In the genomic region with DNA sequence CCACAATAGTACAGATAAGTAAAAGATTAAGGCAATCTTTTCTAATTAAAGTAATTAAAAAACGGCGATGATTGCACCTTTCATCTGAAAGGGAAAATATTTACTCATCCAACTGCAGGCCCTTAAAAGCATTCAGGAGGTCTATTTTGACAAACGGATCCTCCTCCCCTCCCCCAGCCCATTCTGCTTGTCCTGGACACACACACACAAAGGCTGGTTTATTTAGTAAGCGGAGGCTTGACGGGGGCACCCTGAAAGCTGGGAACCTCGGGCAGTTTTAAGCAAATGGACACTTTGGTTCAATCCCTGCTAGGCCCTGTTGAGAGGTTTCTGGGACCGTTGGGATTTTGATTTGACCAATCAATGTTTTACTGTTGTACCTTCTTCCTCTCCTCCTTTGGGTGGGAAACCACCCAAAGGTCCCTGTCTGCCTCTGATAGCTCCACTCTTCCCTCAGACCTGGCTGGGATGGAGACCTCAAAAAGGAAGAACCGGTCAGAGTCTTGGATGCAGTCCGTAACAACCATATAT, we compare ENCODE assay signal across 10 cellular contexts.
DNase-seq lines count a peak whose midpoint lies in the region; ATAC-seq and TF ChIP-seq lines count a peak whose summit lies in the region.
"Had no signal": no experiment of that assay in that cellular context is flagged by ENCODE, and none has a peak within 500 bp of the region (broad histone marks: within the 10 kb centered on the region; RNA-seq: fewer than 3 reads in every experiment).

No MANE protein-coding gene starts in this region.

- H3K27me3 Mint-ChIP-seq in endodermal cell (ENCODE audit: insufficient read depth) (no peaks in the 10 kb centered on the region), nephron progenitor cell (ENCODE audit: low read depth, poor library complexity) (no peaks in the 10 kb centered on the region)
- no peaks in the 10 kb centered on the region for H3K27me3 Mint-ChIP-seq in activated CD4-positive, alpha-beta T cell treated with anti-CD3 and anti-CD28 coated beads, Interleukin-2, amount 10 ng/mL, durations not matched to agents 24 days and 14 days

- peak overlapping the region; percentile 21 for H3K27ac ChIP-seq in cardiac muscle cell
- peak overlapping the region; percentile 53 for H3K27ac ChIP-seq in endodermal cell (ENCODE audit: low read depth, low read length)
- peak overlapping the region; percentile 16 to 53 for H3K27ac ChIP-seq in aorta (ENCODE audit: low read depth in 1 of 2, low read length in 2 of 2)

- H3K27me3 ChIP-seq in cardiac muscle cell (no peaks in the 10 kb centered on the region), endodermal cell (ENCODE audit: control insufficient read depth, insufficient read depth, low read length, poor library complexity, severe bottlenecking) (no peaks in the 10 kb centered on the region), aorta (ENCODE audit: control insufficient read depth in 1 of 2, insufficient read depth in 2 of 2, low read length in 1 of 2) (no peaks in the 10 kb centered on the region)

- peak overlapping the region; percentile 38 for H3K4me3 Mint-ChIP-seq in endodermal cell
- H3K4me3 Mint-ChIP-seq in nephron progenitor cell: peak overlapping the region; percentile 58
- H3K4me3 Mint-ChIP-seq in activated CD4-positive, alpha-beta T cell treated with anti-CD3 and anti-CD28 coated beads, Interleukin-2, amount 10 ng/mL, durations not matched to agents 24 days and 14 days: no peak overlapping the region
- H3K4me3 Mint-ChIP-seq in stimulated activated effector memory CD8-positive, alpha-beta T cell treated with anti-CD3 and anti-CD28 coated beads, Interleukin-12 subunit alpha, Interleukin-12 subunit beta, amount 100 ng/mL, for 72 hours: no peak overlapping the region

- H3K4me1 ChIP-seq in cardiac muscle cell (ENCODE audit: low read depth) (peaks cover 53% of the 10 kb centered on the region), endodermal cell (ENCODE audit: control insufficient read depth, insufficient read depth, low read length) (peaks cover 66% of the 10 kb centered on the region), aorta (ENCODE audit: control insufficient read depth in 1 of 2, insufficient read depth in 2 of 2, low read length in 2 of 2) (peaks cover 0 to 5% of the 10 kb centered on the region in 2 donors)

- TF ChIP-seq CTCF in cardiac muscle cell (IDR thresholded peaks at IDR 0.05; ENCODE audit: low read depth, low read length) (no peak), endodermal cell (conservative IDR thresholded peaks at IDR 0.05) (no peak), nephron progenitor cell (IDR thresholded peaks at IDR 0.05) (no peak)

- H3K4me1 Mint-ChIP-seq in endodermal cell (peaks cover 87% of the 10 kb centered on the region), nephron progenitor cell (peaks cover 98% of the 10 kb centered on the region)
- no peaks in the 10 kb centered on the region for H3K4me1 Mint-ChIP-seq in activated CD4-positive, alpha-beta T cell treated with anti-CD3 and anti-CD28 coated beads, Interleukin-2, amount 10 ng/mL, durations not matched to agents 24 days and 14 days
- no peaks in the 10 kb centered on the region for H3K4me1 Mint-ChIP-seq in stimulated activated effector memory CD8-positive, alpha-beta T cell treated with anti-CD3 and anti-CD28 coated beads, Interleukin-12 subunit alpha, Interleukin-12 subunit beta, amount 100 ng/mL, for 72 hours

- WGBS in endodermal cell (ENCODE audit: insufficient coverage in 1 of 2, insufficient read length in 1 of 2), 2 experiments: 60 to 63% methylated on average over 5 to 9 of the region's 9 CpGs
- WGBS in aorta, 2 donors: 46 to 48% methylated on average over 9 of the region's 9 CpGs

- ATAC-seq in left ventricle myocardium superior (no peak), aorta (ENCODE audit: low FRiP score) (no peak)
- no peak for ATAC-seq in stimulated activated effector memory CD8-positive, alpha-beta T cell treated with anti-CD3 and anti-CD28 coated beads, Interleukin-12 subunit alpha, Interleukin-12 subunit beta, amount 100 ng/mL, for 72 hours

- peak overlapping the region; percentile 23 for H3K9ac ChIP-seq in endodermal cell (ENCODE audit: extremely low read depth, low read length, poor library complexity, severe bottlenecking)

- H3K36me3 Mint-ChIP-seq in endodermal cell (ENCODE audit: low read depth) (no peaks in the 10 kb centered on the region), nephron progenitor cell (ENCODE audit: low read depth) (no peaks in the 10 kb centered on the region)
- H3K36me3 Mint-ChIP-seq in activated CD4-positive, alpha-beta T cell treated with anti-CD3 and anti-CD28 coated beads, Interleukin-2, amount 10 ng/mL, durations not matched to agents 24 days and 14 days (ENCODE audit: low read depth): no peaks in the 10 kb centered on the region
- H3K36me3 Mint-ChIP-seq in stimulated activated effector memory CD8-positive, alpha-beta T cell treated with anti-CD3 and anti-CD28 coated beads, Interleukin-12 subunit alpha, Interleukin-12 subunit beta, amount 100 ng/mL, for 72 hours: no peaks in the 10 kb centered on the region

- peak overlapping the region; percentile 98 for H3K27ac Mint-ChIP-seq in endodermal cell
- H3K27ac Mint-ChIP-seq in nephron progenitor cell: peak overlapping the region; percentile 98
- H3K27ac Mint-ChIP-seq in activated CD4-positive, alpha-beta T cell treated with anti-CD3 and anti-CD28 coated beads, Interleukin-2, amount 10 ng/mL, durations not matched to agents 24 days and 14 days: no peak overlapping the region
- no peak overlapping the region for H3K27ac Mint-ChIP-seq in stimulated activated effector memory CD8-positive, alpha-beta T cell treated with anti-CD3 and anti-CD28 coated beads, Interleukin-12 subunit alpha, Interleukin-12 subunit beta, amount 100 ng/mL, for 72 hours

- H3K9me3 ChIP-seq in cardiac muscle cell (ENCODE audit: low read depth): no peaks in the 10 kb centered on the region
- H3K9me3 ChIP-seq in endodermal cell (ENCODE audit: control insufficient read depth, low read length): no peaks in the 10 kb centered on the region
- H3K9me3 ChIP-seq in aorta (ENCODE audit: control insufficient read depth, low read length): no peaks in the 10 kb centered on the region

- intact Hi-C loops in left ventricle myocardium superior (cut with micrococcal nuclease): no loop called here
- intact Hi-C loops in aorta (cut with DNase I): loop anchor here in 1 of 2 donors (5.0 kb wide), 1 partner anchor 51 kb away; no protein-coding TSS in a partner anchor
- intact Hi-C loops in activated CD4-positive, alpha-beta T cell treated with anti-CD3 and anti-CD28 coated beads, Interleukin-2, amount 10 ng/mL, durations not matched to agents 24 days and 14 days (cut with micrococcal nuclease): loop anchor here (10.0 kb wide), 1 partner anchor 73 kb away; no protein-coding TSS in a partner anchor

- no peaks in the 10 kb centered on the region for H3K9me3 Mint-ChIP-seq in endodermal cell
- H3K9me3 Mint-ChIP-seq in nephron progenitor cell: no peaks in the 10 kb centered on the region
- no peaks in the 10 kb centered on the region for H3K9me3 Mint-ChIP-seq in activated CD4-positive, alpha-beta T cell treated with anti-CD3 and anti-CD28 coated beads, Interleukin-2, amount 10 ng/mL, durations not matched to agents 24 days and 14 days
- no peaks in the 10 kb centered on the region for H3K9me3 Mint-ChIP-seq in stimulated activated effector memory CD8-positive, alpha-beta T cell treated with anti-CD3 and anti-CD28 coated beads, Interleukin-12 subunit alpha, Interleukin-12 subunit beta, amount 100 ng/mL, for 72 hours

- DNase-seq in cardiac muscle cell (ENCODE audit: low read depth in 1 of 2, low spot score in 1 of 2): no peak
- no peak for DNase-seq in left ventricle myocardium superior
- DNase-seq in endodermal cell: no peak
- peak; percentile 42 for DNase-seq in nephron progenitor cell
- DNase-seq in aorta: peak in 1 of 2 donors; percentile 15
- DNase-seq in activated CD4-positive, alpha-beta T cell treated with anti-CD3 and anti-CD28 coated beads, Interleukin-2, amount 10 ng/mL, durations not matched to agents 24 days and 14 days: no peak
- no peak for DNase-seq in stimulated activated effector memory CD8-positive, alpha-beta T cell treated with anti-CD3 and anti-CD28 coated beads, Interleukin-12 subunit alpha, Interleukin-12 subunit beta, amount 100 ng/mL, for 72 hours (ENCODE audit: low spot score in 2 of 2)
- no peak for DNase-seq in activated T-cell treated with anti-CD3 and anti-CD28 coated beads for 4 hours
- DNase-seq: amygdala, NCI-H2171 had no signal

- H3K36me3 ChIP-seq in cardiac muscle cell (no peaks in the 10 kb centered on the region), endodermal cell (ENCODE audit: control insufficient read depth, insufficient read depth, low read length) (no peaks in the 10 kb centered on the region), aorta (ENCODE audit: control insufficient read depth in 1 of 2, insufficient read depth in 2 of 2, low read length in 1 of 2) (no peaks in the 10 kb centered on the region)

- no peak overlapping the region for H3K4me3 ChIP-seq in cardiac muscle cell
- H3K4me3 ChIP-seq in endodermal cell (ENCODE audit: low read length): peak overlapping the region; percentile 56
- no peak overlapping the region for H3K4me3 ChIP-seq in aorta (ENCODE audit: low read length in 2 of 2)

Comparison
In these comparisons a context has a peak if more than half of its experiments do, and no peak if none do; other contexts are left out.
1. H3K27ac Mint-ChIP-seq: peak in endodermal cell (single experiment) and nephron progenitor cell (single experiment); none in activated CD4-positive, alpha-beta T cell treated with anti-CD3 and anti-CD28 coated beads, Interleukin-2, amount 10 ng/mL, durations not matched to agents 24 days and 14 days (single experiment) and stimulated activated effector memory CD8-positive, alpha-beta T cell treated with anti-CD3 and anti-CD28 coated beads, Interleukin-12 subunit alpha, Interleukin-12 subunit beta, amount 100 ng/mL, for 72 hours (single experiment).
2. H3K4me3 Mint-ChIP-seq: peak in endodermal cell (single experiment) and nephron progenitor cell (single experiment); none in activated CD4-positive, alpha-beta T cell treated with anti-CD3 and anti-CD28 coated beads, Interleukin-2, amount 10 ng/mL, durations not matched to agents 24 days and 14 days (single experiment) and stimulated activated effector memory CD8-positive, alpha-beta T cell treated with anti-CD3 and anti-CD28 coated beads, Interleukin-12 subunit alpha, Interleukin-12 subunit beta, amount 100 ng/mL, for 72 hours (single experiment).
3. Peak in every context shown above with its lines, with median percentiles within 50 percentile points of each other: H3K27ac ChIP-seq.